Comparison of ENCODE assay signal across 9 cellular contexts in genomic region chr14:99603471-99603933, GRCh38. TPM values are rescaled to one million over a fixed set of nuclear protein-coding genes. Genes with fewer than 3 reads are reported as not detected.
DNase-seq lines count a peak whose midpoint lies in the region; ATAC-seq, FAIRE-seq and TF ChIP-seq lines count a peak whose summit lies in the region.
"Had no signal": no experiment of that assay in that cellular context is flagged by ENCODE, and none has a peak within 500 bp of the region (broad histone marks: within the 10 kb centered on the region; RNA-seq: fewer than 3 reads in every experiment).

No MANE protein-coding gene starts in this region.

- intact Hi-C loops in cardiac septum (cut with DNase I), result loop anchor here (2.0 to 5.0 kb wide), 2 partner anchors 29 to 41 kb away; no protein-coding TSS in a partner anchor
- intact Hi-C loops in activated T-helper 1 cell treated with anti-CD3 and anti-CD28 coated beads, Interleukin-12 subunit alpha, Interleukin-12 subunit beta, Interleukin-2, Interleukin-4 antibody, amounts not matched to agents 30 ng/mL and 10 ng/mL and 1 ng/mL, durations not matched to agents 14 hours and 24 hours and 36 hours (cut with micrococcal nuclease), result loop anchor here (5.0 to 10.0 kb wide), 2 partner anchors 331 to 591 kb away; partner anchors contain the start of gene BCL11B
- intact Hi-C loops in heart right ventricle (cut with DNase I), result loop anchor here in 6 of 10 donors (5.0 kb wide), 3 partner anchors 36 to 66 kb away; no protein-coding TSS in a partner anchor

- H3K36me3 Mint-ChIP-seq in activated T-helper 1 cell treated with anti-CD3 and anti-CD28 coated beads, Interleukin-12 subunit alpha, Interleukin-12 subunit beta, Interleukin-2, Interleukin-4 antibody, amounts not matched to agents 30 ng/mL and 10 ng/mL and 1 ng/mL, durations not matched to agents 14 hours and 24 hours and 36 hours (ENCODE audit: low read depth), result no peaks in the 10 kb centered on the region

- FAIRE-seq in frontal cortex (lab: Jason Lieb, UNC), result no peak
- FAIRE-seq: islet of Langerhans had no signal

- WGBS in heart right ventricle, 2 donors, result 2 to 6% methylated on average over 55 to 61 of the region's 61 CpGs

- H3K27me3 Mint-ChIP-seq in activated T-helper 1 cell treated with anti-CD3 and anti-CD28 coated beads, Interleukin-12 subunit alpha, Interleukin-12 subunit beta, Interleukin-2, Interleukin-4 antibody, amounts not matched to agents 30 ng/mL and 10 ng/mL and 1 ng/mL, durations not matched to agents 14 hours and 24 hours and 36 hours (ENCODE audit: insufficient read depth), result peaks cover 14% of the 10 kb centered on the region

- TF ChIP-seq CTCF in cardiac muscle cell (IDR thresholded peaks at IDR 0.05; ENCODE audit: low read depth, low read length) (no peak), heart right ventricle (IDR thresholded peaks at IDR 0.05) (peak in 3 of 9 donors; percentile 11 to 17 (median 12))

- DNase-seq in cardiac muscle cell (ENCODE audit: low read depth in 1 of 2, low spot score in 1 of 2) (peak; percentile 42 to 57), cardiac septum (ENCODE audit: low spot score) (no peak), NCI-H526 treated with DMSO at 0.1 percent for 48 hours (lab: John Stamatoyannopoulos, UW) (peak; percentile 27), heart right ventricle (peak; percentile 19 to 43), frontal cortex (ENCODE audit: low spot score in 2 of 2) (no peak), NCI-H1694 (lab: John Stamatoyannopoulos, UW) (no peak)
- DNase-seq in activated T-helper 1 cell treated with anti-CD3 and anti-CD28 coated beads, Interleukin-12 subunit alpha, Interleukin-12 subunit beta, Interleukin-2, Interleukin-4 antibody, amounts not matched to agents 30 ng/mL and 10 ng/mL and 1 ng/mL, durations not matched to agents 14 hours and 24 hours and 36 hours (ENCODE audit: low spot score), result peak; percentile 24
- DNase-seq in stimulated activated CD4-positive, alpha-beta T cell treated with anti-CD3 and anti-CD28 coated beads, Interleukin-12 subunit alpha, Interleukin-12 subunit beta, amount 100 ng/mL, for 4 hours, result peak; percentile 41

- H3K4me1 ChIP-seq in cardiac muscle cell (ENCODE audit: low read depth), result peaks cover 37% of the 10 kb centered on the region
- peaks cover 20 to 66% (median 50%) of the 10 kb centered on the region in 9 donors for H3K4me1 ChIP-seq in heart right ventricle

- H3K27ac ChIP-seq in cardiac muscle cell (peak overlapping the region; percentile 44), heart right ventricle (peak overlapping the region in 7 of 10 donors; percentile 53 to 79 (median 73))

- no peak overlapping the region for H3K27ac Mint-ChIP-seq in activated T-helper 1 cell treated with anti-CD3 and anti-CD28 coated beads, Interleukin-12 subunit alpha, Interleukin-12 subunit beta, Interleukin-2, Interleukin-4 antibody, amounts not matched to agents 30 ng/mL and 10 ng/mL and 1 ng/mL, durations not matched to agents 14 hours and 24 hours and 36 hours

- H3K4me3 Mint-ChIP-seq in activated T-helper 1 cell treated with anti-CD3 and anti-CD28 coated beads, Interleukin-12 subunit alpha, Interleukin-12 subunit beta, Interleukin-2, Interleukin-4 antibody, amounts not matched to agents 30 ng/mL and 10 ng/mL and 1 ng/mL, durations not matched to agents 14 hours and 24 hours and 36 hours, result peak overlapping the region; percentile 15

- H3K4me3 ChIP-seq in cardiac muscle cell (peak overlapping the region; percentile 50), heart right ventricle (peak overlapping the region; percentile 26 to 88 (median 58))

- ATAC-seq in heart right ventricle, result no peak

- no peaks in the 10 kb centered on the region for H3K9me3 Mint-ChIP-seq in activated T-helper 1 cell treated with anti-CD3 and anti-CD28 coated beads, Interleukin-12 subunit alpha, Interleukin-12 subunit beta, Interleukin-2, Interleukin-4 antibody, amounts not matched to agents 30 ng/mL and 10 ng/mL and 1 ng/mL, durations not matched to agents 14 hours and 24 hours and 36 hours

- H3K9me3 ChIP-seq in cardiac muscle cell (ENCODE audit: low read depth) (no peaks in the 10 kb centered on the region), heart right ventricle (no peaks in the 10 kb centered on the region)

- peaks cover 24% of the 10 kb centered on the region for H3K4me1 Mint-ChIP-seq in activated T-helper 1 cell treated with anti-CD3 and anti-CD28 coated beads, Interleukin-12 subunit alpha, Interleukin-12 subunit beta, Interleukin-2, Interleukin-4 antibody, amounts not matched to agents 30 ng/mL and 10 ng/mL and 1 ng/mL, durations not matched to agents 14 hours and 24 hours and 36 hours (ENCODE audit: low read depth)

- H3K36me3 ChIP-seq in cardiac muscle cell (no peaks in the 10 kb centered on the region), heart right ventricle (no peaks in the 10 kb centered on the region)

- H3K27me3 ChIP-seq in cardiac muscle cell (no peaks in the 10 kb centered on the region), heart right ventricle (peaks cover 0 to 39% (median 0%) of the 10 kb centered on the region in 7 donors)

RNA-seq across cellular contexts. Expression of gene CCDC85C, which starts 0.5 kb away (rescaled TPM):
- total RNA-seq in cardiac muscle cell (45.7 and 46.5 TPM in 2 replicates), cardiac septum (21.4 TPM), heart right ventricle (10 to 100 TPM; 28.7 to 50.2 (median 32.1) TPM), frontal cortex (9.8 TPM)
- polyA plus RNA-seq in cardiac muscle cell (38.2 and 39.6 TPM in 2 replicates), heart right ventricle (10 to 100 TPM in 1 of 2 donors, 1 to 10 TPM in 1; 9.0 to 23.8 TPM)
- total RNA-seq in activated T-helper 1 cell treated with anti-CD3 and anti-CD28 coated beads, Interleukin-12 subunit alpha, Interleukin-12 subunit beta, Interleukin-2, Interleukin-4 antibody, amounts not matched to agents 30 ng/mL and 10 ng/mL and 1 ng/mL, durations not matched to agents 14 hours and 24 hours and 36 hours, result 7.4 and 7.6 TPM in 2 replicates

RNA-seq across cellular contexts. Expression of gene HHIPL1, which starts 41.4 kb away (rescaled TPM):
- total RNA-seq in cardiac muscle cell, result 0.14 and 0.83 TPM in 2 replicates
- 1.1 and 1.2 TPM in 2 replicates for polyA plus RNA-seq in cardiac muscle cell
- total RNA-seq in cardiac septum, result 1.9 TPM
- not detected in 2 replicates for total RNA-seq in activated T-helper 1 cell treated with anti-CD3 and anti-CD28 coated beads, Interleukin-12 subunit alpha, Interleukin-12 subunit beta, Interleukin-2, Interleukin-4 antibody, amounts not matched to agents 30 ng/mL and 10 ng/mL and 1 ng/mL, durations not matched to agents 14 hours and 24 hours and 36 hours
- total RNA-seq in heart right ventricle, result 1 to 10 TPM in 6 of 10 donors, under 1 TPM in 4; 0.81 to 2.2 (median 1.4) TPM
- under 1 TPM; 0.55 to 0.59 TPM for polyA plus RNA-seq in heart right ventricle
- 5.3 TPM for total RNA-seq in frontal cortex

Comparison
In these comparisons a context has a peak if more than half of its experiments do, and no peak if none do; other contexts are left out.
1. DNase-seq: peak in cardiac muscle cell (2 of 2), NCI-H526 treated with DMSO at 0.1 percent for 48 hours (single experiment), activated T-helper 1 cell treated with anti-CD3 and anti-CD28 coated beads, Interleukin-12 subunit alpha, Interleukin-12 subunit beta, Interleukin-2, Interleukin-4 antibody, amounts not matched to agents 30 ng/mL and 10 ng/mL and 1 ng/mL, durations not matched to agents 14 hours and 24 hours and 36 hours (single experiment), heart right ventricle (2 of 2) and stimulated activated CD4-positive, alpha-beta T cell treated with anti-CD3 and anti-CD28 coated beads, Interleukin-12 subunit alpha, Interleukin-12 subunit beta, amount 100 ng/mL, for 4 hours (single experiment); none in cardiac septum (single experiment), frontal cortex (0 of 2) and NCI-H1694 (single experiment).